Comparison of ENCODE assay signal across 11 cellular contexts in genomic region chr3:188207941-188208750, GRCh38. TPM values are rescaled to one million over a fixed set of nuclear protein-coding genes. Genes with fewer than 3 reads are reported as not detected.
DNase-seq lines count a peak whose midpoint lies in the region; ATAC-seq and TF ChIP-seq lines count a peak whose summit lies in the region.
"Had no signal": no experiment of that assay in that cellular context is flagged by ENCODE, and none has a peak within 500 bp of the region (broad histone marks: within the 10 kb centered on the region; RNA-seq: fewer than 3 reads in every experiment).

No MANE protein-coding gene starts in this region.

- POLR2A ChIA-PET in IMR-90 (lab: Charles Lee; ENCODE audit: unreplicated experiment): no interaction called here

- ATAC-seq in IMR-90 (ENCODE audit: low read depth) (no peak; the same call in none of the 2 replicates), HG03095 (IDR thresholded peaks at IDR 0.05; ENCODE audit: unreplicated experiment) (no peak), left lobe of liver (no peak), GM19023 (IDR thresholded peaks at IDR 0.05; ENCODE audit: unreplicated experiment) (no peak)
- ATAC-seq: activated naive CD8-positive, alpha-beta T cell treated with anti-CD3 and anti-CD28 coated beads, Interleukin-2, amount 50 U/mL, for 24 hours; naive thymus-derived CD8-positive, alpha-beta T cell had no signal

- H3K4me1 ChIP-seq in IMR-90 (ENCODE audit: control insufficient read depth, insufficient read depth, low read length) (peaks cover 38% of the 10 kb centered on the region), mesendoderm (ENCODE audit: control insufficient read depth, low read depth, low read length) (peaks cover 4% of the 10 kb centered on the region), stomach smooth muscle (ENCODE audit: control insufficient read depth, insufficient read depth, low read length) (peaks cover 52% of the 10 kb centered on the region)

- dilution Hi-C loops in IMR-90 (cut with HindIII; ENCODE audit: low sequenced_read_pairs, unreplicated experiment): no loop called here

- H4K8ac ChIP-seq in IMR-90 (ENCODE audit: low read depth in 2 of 2, low read length in 2 of 2): peak overlapping the region; percentile 2 to 68
- H4K8ac ChIP-seq in mesendoderm (ENCODE audit: low read depth, low read length): no peak overlapping the region

- WGBS in IMR-90 (ENCODE audit: extremely low coverage in 2 of 2, insufficient read length in 1 of 2), 2 experiments: 29% methylated on average over 2 of the region's 10 CpGs; no CpG with 5 or more reads in 1 of the 2 experiments
- no CpG with 5 or more reads among the region's 10 CpGs for WGBS in mesendoderm (ENCODE audit: extremely low coverage, insufficient coverage, low lambda C conversion rate)

- peak overlapping the region; percentile 65 for H3K9ac ChIP-seq in IMR-90 (ENCODE audit: low read depth, low read length)
- H3K9ac ChIP-seq in mesendoderm (ENCODE audit: low read length): no peak overlapping the region
- H3K9ac ChIP-seq in stomach smooth muscle (ENCODE audit: low read length in 2 of 2): peak overlapping the region; percentile 30 to 43

- H3K4me2 ChIP-seq in IMR-90 (ENCODE audit: low read depth, low read length) (peak overlapping the region; percentile 83), mesendoderm (ENCODE audit: low read length) (no peak overlapping the region)

- peak overlapping the region; percentile 83 for H3K14ac ChIP-seq in IMR-90 (replicated peaks; ENCODE audit: low read depth, low read length)

- BruUV-seq in IMR-90 (replicated peaks; lab: Mats Ljungman, UMichigan): no TSS peak

- H2AFZ ChIP-seq in IMR-90 (replicated peaks; ENCODE audit: low read length, poor library complexity): no peak overlapping the region

- peak overlapping the region; percentile 18 for H2AK9ac ChIP-seq in IMR-90 (replicated peaks; ENCODE audit: low read depth, low read length, poor library complexity)

- H2BK15ac ChIP-seq in IMR-90 (ENCODE audit: low read depth, low read length) (peak overlapping the region; percentile 43; the same call in 2 of the 3 replicates), mesendoderm (replicated peaks; ENCODE audit: low read depth) (no peak overlapping the region)

- peaks cover 30% of the 10 kb centered on the region for H3K9me1 ChIP-seq in IMR-90 (ENCODE audit: insufficient read depth, low read length)

- peaks cover 23% of the 10 kb centered on the region for H4K20me1 ChIP-seq in IMR-90 (ENCODE audit: insufficient read depth, low read length)

- peak overlapping the region; percentile 71 for H4K91ac ChIP-seq in IMR-90 (ENCODE audit: insufficient read depth, low read depth, low read length)

- H2BK20ac ChIP-seq in IMR-90 (ENCODE audit: low read depth, low read length): peak overlapping the region; percentile 81

- intact Hi-C loops in IMR-90 (cut with micrococcal nuclease): no loop called here

- H3K79me2 ChIP-seq in mesendoderm (ENCODE audit: control insufficient read depth, insufficient read depth, low read length): peaks cover 21% of the 10 kb centered on the region

- H2BK5ac ChIP-seq in IMR-90 (ENCODE audit: low read depth, low read length, poor library complexity, severe bottlenecking): peak overlapping the region; percentile 85
- H2BK5ac ChIP-seq in mesendoderm (ENCODE audit: low read length): no peak overlapping the region

- H3K4ac ChIP-seq in IMR-90 (ENCODE audit: low read depth, low read length) (peak overlapping the region; percentile 74), mesendoderm (ENCODE audit: low read depth, low read length) (no peak overlapping the region)

- H2BK120ac ChIP-seq in IMR-90 (ENCODE audit: low read depth, low read length) (peak overlapping the region; percentile 79), mesendoderm (ENCODE audit: low read depth, low read length) (no peak overlapping the region)

- no peak for TF ChIP-seq POLR2A in IMR-90 (IDR thresholded peaks at IDR 0.05; ENCODE audit: low read depth, low read length)

- in situ Hi-C loops in IMR-90 (cut with MboI; ENCODE audit: low sequenced_read_pairs): no loop called here

- H3K27ac ChIP-seq in IMR-90 (ENCODE audit: insufficient read depth, low read length) (peak overlapping the region; percentile 92), mesendoderm (ENCODE audit: low read depth, low read length) (no peak overlapping the region), stomach smooth muscle (ENCODE audit: low read length) (peak overlapping the region; percentile 100)

- no peak for TF ChIP-seq CTCF in IMR-90 (conservative IDR thresholded peaks at IDR 0.05; ENCODE audit: low read depth, low read length)

- H4K5ac ChIP-seq in IMR-90 (ENCODE audit: low read depth, low read length) (peak overlapping the region; percentile 69), mesendoderm (ENCODE audit: low read length) (no peak overlapping the region)

- no peak for TF ChIP-seq RAD21 in IMR-90 (IDR thresholded peaks at IDR 0.05; ENCODE audit: low read length)

- H3K9me3 ChIP-seq in IMR-90 (ENCODE audit: control insufficient read depth, insufficient read depth, low read length): no peaks in the 10 kb centered on the region
- H3K9me3 ChIP-seq in stomach smooth muscle (ENCODE audit: control insufficient read depth in 2 of 2, low read length in 2 of 2): no peaks in the 10 kb centered on the region

- H3K36me3 ChIP-seq in IMR-90 (ENCODE audit: control insufficient read depth, insufficient read depth, low read length) (peaks cover 12% of the 10 kb centered on the region), mesendoderm (ENCODE audit: control insufficient read depth, insufficient read depth, low read length) (no peaks in the 10 kb centered on the region), stomach smooth muscle (ENCODE audit: control insufficient read depth in 2 of 2, insufficient read depth in 2 of 2, low read length in 2 of 2) (peaks cover 0 to 3% of the 10 kb centered on the region in 2 donors)

- H3K56ac ChIP-seq in IMR-90 (ENCODE audit: extremely low read depth, insufficient read depth, low read length) (peak overlapping the region; percentile 80), mesendoderm (ENCODE audit: low read length) (no peak overlapping the region)

- no peak for DNase-seq in IMR-90
- DNase-seq in ecto neural progenitor cell (ENCODE audit: low spot score): peak; percentile 57
- peak; percentile 93 for DNase-seq in mesendoderm
- DNase-seq in NCI-H69 (lab: John Stamatoyannopoulos, UW): no peak
- no peak for DNase-seq in left lobe of liver (ENCODE audit: low spot score)
- DNase-seq: activated naive CD8-positive, alpha-beta T cell treated with anti-CD3 and anti-CD28 coated beads, Interleukin-2, amount 50 U/mL, for 24 hours; naive thymus-derived CD8-positive, alpha-beta T cell; stimulated activated CD4-positive, alpha-beta T cell treated with anti-CD3 and anti-CD28 coated beads, Interleukin-2, amount 100 ng/mL, for 48 hours had no signal

- H3K79me1 ChIP-seq in IMR-90 (ENCODE audit: low read depth in 1 of 2, low read length in 2 of 2): peaks cover 63 to 88% of the 10 kb centered on the region in 2 experiments
- H3K79me1 ChIP-seq in mesendoderm (ENCODE audit: low read length): peaks cover 21% of the 10 kb centered on the region

- H2AK5ac ChIP-seq in IMR-90 (ENCODE audit: low read depth, low read length): peak overlapping the region; percentile 20; the same call in 1 of the 2 replicates
- no peak overlapping the region for H2AK5ac ChIP-seq in mesendoderm (ENCODE audit: low read length)

- H3K23ac ChIP-seq in IMR-90 (ENCODE audit: low read depth, low read length) (peak overlapping the region; percentile 61), mesendoderm (ENCODE audit: low read length) (peak overlapping the region; percentile 11)

- no peaks in the 10 kb centered on the region for H3K27me3 ChIP-seq in IMR-90 (ENCODE audit: control insufficient read depth, insufficient read depth, low read length)
- H3K27me3 ChIP-seq in mesendoderm (ENCODE audit: insufficient read depth, low read length, poor library complexity): no peaks in the 10 kb centered on the region
- no peaks in the 10 kb centered on the region for H3K27me3 ChIP-seq in stomach smooth muscle (ENCODE audit: control insufficient read depth in 1 of 2, insufficient read depth in 2 of 2, low read length in 2 of 2)

- H3K18ac ChIP-seq in IMR-90 (ENCODE audit: low read depth, low read length) (peak overlapping the region; percentile 88), mesendoderm (ENCODE audit: low read length) (no peak overlapping the region)

- no peak overlapping the region for H3K4me3 ChIP-seq in IMR-90 (ENCODE audit: insufficient read depth, low read depth, low read length)
- no peak overlapping the region for H3K4me3 ChIP-seq in mesendoderm (ENCODE audit: low read length)
- H3K4me3 ChIP-seq in stomach smooth muscle (ENCODE audit: low read length in 2 of 2): peak overlapping the region in 1 of 2 donors; percentile 22

- CTCF ChIA-PET in IMR-90 (lab: Yijun Ruan, JAX): interaction anchor here (0.9 kb wide), 1 partner anchor 468 kb away, joined by 3 read pairs; no protein-coding TSS in a partner anchor

TF ChIP-seq in IMR-90, 13 proteins besides CTCF, POLR2A, EP300 and RAD21:
- TF ChIP-seq CEBPB (IDR thresholded peaks at IDR 0.05; ENCODE audit: low read depth, low read length): no peak
- TF ChIP-seq SMC3 (IDR thresholded peaks at IDR 0.05; ENCODE audit: low read depth, low read length): no peak
- 0 out of 2 replicates have a peak, but pooled peaks have one; percentile 41 for TF ChIP-seq NFE2L2 (IDR thresholded peaks at IDR 0.05; ENCODE audit: low read depth, low read length)
- no peak for TF ChIP-seq MAZ (IDR thresholded peaks at IDR 0.05; ENCODE audit: borderline replicate concordance, low read depth, low read length)
- TF ChIP-seq FOS (IDR thresholded peaks at IDR 0.05; ENCODE audit: low read depth, low read length): no peak
- TF ChIP-seq RCOR1 (IDR thresholded peaks at IDR 0.05; ENCODE audit: insufficient replicate concordance, low read length): no peak
TF ChIP-seq in IMR-90: peak in this region for 1.

RNA-seq across cellular contexts. Expression of gene LPP, which starts 54.2 kb away (rescaled TPM):
- total RNA-seq in IMR-90 (2012; rRNA removed) (111 and 130 TPM in 2 replicates), left lobe of liver (63.6 TPM)
- polyA plus RNA-seq in IMR-90 (2012; rRNA removed): 16.0 and 17.6 TPM in 2 replicates
- polyA plus RNA-seq in IMR-90 (2012; cell fraction: cytosol; rRNA removed): 7.4 and 10.6 TPM in 2 replicates
- polyA plus RNA-seq in IMR-90 (2012; cell fraction: nucleus; rRNA removed; ENCODE audit: low replicate concordance): 35.2 and 36.9 TPM in 2 replicates
- polyA plus RNA-seq in mesendoderm (2013, experiment 1 of 2): 30.8 TPM
- polyA plus RNA-seq in mesendoderm (2013, experiment 2 of 2): 28.3 TPM

Comparison
In these comparisons a context has a peak if more than half of its experiments do, and no peak if none do; other contexts are left out.
1. DNase-seq: peak in ecto neural progenitor cell (single experiment) and mesendoderm (single experiment); none in IMR-90 (single experiment), NCI-H69 (single experiment) and left lobe of liver (single experiment).